Comparison of ENCODE assay signal across 10 cellular contexts in the genomic region with DNA sequence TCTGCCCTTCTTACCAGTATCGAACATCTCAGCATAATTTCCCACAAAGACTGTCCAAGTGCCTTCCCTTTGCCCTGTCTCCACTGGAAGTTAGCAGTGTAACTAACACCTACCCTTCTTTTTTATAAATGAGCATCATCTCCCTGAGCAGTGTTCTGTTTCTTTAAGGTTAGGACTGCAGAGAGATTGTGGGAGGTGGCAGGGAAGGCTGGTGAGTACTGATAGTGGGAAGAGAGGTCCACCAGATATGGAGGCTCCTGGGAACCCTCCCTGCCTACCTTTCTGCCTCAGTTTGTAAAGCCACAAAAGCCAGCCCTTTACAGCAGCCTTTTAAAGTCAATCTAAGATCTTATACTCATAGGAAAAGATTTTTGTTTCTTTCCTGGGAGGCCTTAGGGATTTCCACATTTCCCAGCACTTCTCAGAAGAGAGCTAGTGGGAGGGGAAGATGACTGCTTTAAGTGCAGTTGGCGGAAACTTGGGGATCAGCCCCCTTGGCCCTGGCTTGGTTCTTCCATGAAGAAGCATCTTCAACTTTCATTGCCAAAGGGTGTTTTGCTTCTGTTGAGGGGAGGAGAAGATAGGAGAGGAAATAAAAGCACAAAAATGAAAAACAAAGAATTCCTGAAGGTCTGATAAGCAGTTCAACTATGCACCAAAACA. TPM values are rescaled to one million over a fixed set of nuclear protein-coding genes. Genes with fewer than 3 reads are reported as not detected.
A peak's percentile ranks its signal among the peaks of the same experiment; 100 is the strongest.
DNase-seq lines count a peak whose midpoint lies in the region; ATAC-seq and TF ChIP-seq lines count a peak whose summit lies in the region.
"Had no signal": no experiment of that assay in that cellular context is flagged by ENCODE, and none has a peak within 500 bp of the region (broad histone marks: within the 10 kb centered on the region; RNA-seq: fewer than 3 reads in every experiment).

No MANE protein-coding gene starts in this region.

- intact Hi-C loops in ascending aorta (cut with DNase I), result no loop called here
- intact Hi-C loops in left ventricle myocardium superior (cut with micrococcal nuclease), result no loop called here
- intact Hi-C loops in sciatic nerve (cut with DNase I), result no loop called here

- TF ChIP-seq CTCF in ascending aorta (IDR thresholded peaks at IDR 0.05), result no peak

- DNase-seq in Daoy (ENCODE audit: low read depth), result peak; percentile 30
- DNase-seq in ascending aorta (ENCODE audit: low spot score in 2 of 2), result no peak
- no peak for DNase-seq in left ventricle myocardium superior
- DNase-seq in sciatic nerve (ENCODE audit: low spot score), result no peak
- no peak for DNase-seq in cortex of kidney (lab: John Stamatoyannopoulos, UW)
- DNase-seq in SIG-M5 (lab: John Stamatoyannopoulos, UW), result no peak
- DNase-seq: C1 segment of cervical spinal cord, NCI-H187 had no signal

- peak; percentile 53 for ATAC-seq in left ventricle myocardium superior
- peak; percentile 82 for ATAC-seq in sciatic nerve
- ATAC-seq in HG02840 (IDR thresholded peaks at IDR 0.05; ENCODE audit: low FRiP score, unreplicated experiment), result no peak
- no peak for ATAC-seq in HG03139 (IDR thresholded peaks at IDR 0.05; ENCODE audit: unreplicated experiment)

- no peaks in the 10 kb centered on the region for H3K27me3 ChIP-seq in ascending aorta

- peak overlapping the region; percentile 85 to 87 for H3K27ac ChIP-seq in ascending aorta

- H3K9me3 ChIP-seq in ascending aorta, result no peaks in the 10 kb centered on the region

- no peak overlapping the region for H3K4me3 ChIP-seq in ascending aorta

- H3K36me3 ChIP-seq in ascending aorta, result no peaks in the 10 kb centered on the region

- H3K4me1 ChIP-seq in ascending aorta, result peaks cover 7 to 47% of the 10 kb centered on the region in 2 donors

RNA-seq across cellular contexts. Expression of a gene that starts 36.6 kb away (rescaled TPM):
- 284 and 285 TPM in 2 replicates for total RNA-seq in Daoy (2014; rRNA removed; shearing (Covaris generic))
- total RNA-seq in ascending aorta, result 352 TPM
- total RNA-seq in left ventricle myocardium superior, result 118 TPM
- total RNA-seq in sciatic nerve, result 534 TPM

Comparison
In these comparisons a context has a peak if more than half of its experiments do, and no peak if none do; other contexts are left out.
1. ATAC-seq: peak in left ventricle myocardium superior (single experiment) and sciatic nerve (single experiment); none in HG02840 (single experiment) and HG03139 (single experiment).